ENCODE assay signal across 29 cellular contexts in genomic region chr20:59743308-59743707, GRCh38.
DNase-seq lines count a peak whose midpoint lies in the region; ATAC-seq and TF ChIP-seq lines count a peak whose summit lies in the region.
"Had no signal": no experiment of that assay in that cellular context is flagged by ENCODE, and none has a peak within 500 bp of the region (broad histone marks: within the 10 kb centered on the region; RNA-seq: fewer than 3 reads in every experiment).

No MANE protein-coding gene starts in this region.

- peak overlapping the region; percentile 48 for H4K8ac ChIP-seq in neuronal stem cell (ENCODE audit: low read depth, low read length)

- no CpG with 5 or more reads among the region's 9 CpGs for WGBS in neuronal stem cell (ENCODE audit: extremely low coverage in 2 of 2, insufficient read length in 2 of 2, insufficient replicate concordance in 1 of 2), 2 donors

- peak overlapping the region; percentile 14 for H3K14ac ChIP-seq in neuronal stem cell (ENCODE audit: low read length)

- H3K9me3 ChIP-seq in BLaER1 = no peaks in the 10 kb centered on the region
- peaks cover 0 to 16% (median 6%) of the 10 kb centered on the region in 11 experiments; a peak in 13 of 22 replicates for H3K9me3 ChIP-seq in BLaER1 treated with 17β-estradiol and CSF1 and Interleukin-3, amounts not matched to agents 10 nM and 100 nM (replicated peaks in 1 of 11)
- H3K9me3 ChIP-seq in neuronal stem cell (replicated peaks in 1 of 2; ENCODE audit: control insufficient read depth in 2 of 2, insufficient read depth in 1 of 2, low read depth in 1 of 2, low read length in 2 of 2) = peaks cover 0 to 5% of the 10 kb centered on the region in 2 donors
- H3K9me3 ChIP-seq: A549, BE2C, Caco-2 had no signal

- no peak overlapping the region for H2AFZ ChIP-seq in neuronal stem cell (ENCODE audit: low read length)

- H3K9ac ChIP-seq in BLaER1 (peak overlapping the region; percentile 39; the same call in 1 of the 2 replicates), neuronal stem cell (ENCODE audit: low read depth, low read length, poor library complexity) (no peak overlapping the region)
- peak overlapping the region in 4 of 11 experiments; percentile 43 to 56 (median 48); a peak in 10 of 22 replicates for H3K9ac ChIP-seq in BLaER1 treated with 17β-estradiol and CSF1 and Interleukin-3, amounts not matched to agents 10 nM and 100 nM

- H3K27me3 Mint-ChIP-seq in natural killer cell (ENCODE audit: low read depth in 2 of 2) = peaks cover 0 to 4% of the 10 kb centered on the region in 2 donors
- H3K27me3 Mint-ChIP-seq: B cell; CD4-positive, CD25-positive, alpha-beta regulatory T cell had no signal

- no peaks in the 10 kb centered on the region for H3K9me3 Mint-ChIP-seq in natural killer cell
- H3K9me3 Mint-ChIP-seq: CD4-positive, alpha-beta T cell; CD4-positive, CD25-positive, alpha-beta regulatory T cell; CD8-positive, alpha-beta T cell had no signal

- ATAC-seq in natural killer cell = no peak
- ATAC-seq: CD8-positive, alpha-beta T cell had no signal

- H3K4me2 ChIP-seq in BLaER1 = peak overlapping the region; percentile 89
- H3K4me2 ChIP-seq in BLaER1 treated with 17β-estradiol and CSF1 and Interleukin-3, amounts not matched to agents 10 nM and 100 nM = peak overlapping the region in 9 of 11 experiments; percentile 72 to 93 (median 74); a peak in 18 of 22 replicates
- no peak overlapping the region for H3K4me2 ChIP-seq in neuronal stem cell (ENCODE audit: insufficient read depth, low read length, poor library complexity, severe bottlenecking)
- H3K4me2 ChIP-seq: A549 had no signal

- H2AK5ac ChIP-seq in neuronal stem cell (ENCODE audit: low read depth, low read length) = peak overlapping the region; percentile 6

- no peaks in the 10 kb centered on the region for H3K79me1 ChIP-seq in neuronal stem cell (ENCODE audit: low read depth, low read length)

- H3K4me3 Mint-ChIP-seq in natural killer cell = no peak overlapping the region
- H3K4me3 Mint-ChIP-seq: B cell; CD4-positive, alpha-beta memory T cell; CD4-positive, alpha-beta T cell; CD4-positive, CD25-positive, alpha-beta regulatory T cell; CD8-positive, alpha-beta memory T cell; CD8-positive, alpha-beta T cell had no signal

- H3K4me3 ChIP-seq in BLaER1 = 0 out of 2 replicates have a peak overlapping the region, but pooled peaks have one; percentile 1
- H3K4me3 ChIP-seq in BLaER1 treated with 17β-estradiol and CSF1 and Interleukin-3, amounts not matched to agents 10 nM and 100 nM = no peak overlapping the region
- no peak overlapping the region for H3K4me3 ChIP-seq in neuronal stem cell (ENCODE audit: low read length in 2 of 2)
- H3K4me3 ChIP-seq: A549 had no signal

- H3K23ac ChIP-seq in neuronal stem cell (ENCODE audit: low read depth, low read length, poor library complexity) = no peak overlapping the region

- H3K18ac ChIP-seq in neuronal stem cell (ENCODE audit: low read length) = peak overlapping the region; percentile 80

- peaks cover 100% of the 10 kb centered on the region for H4K20me1 ChIP-seq in BLaER1
- peaks cover 0 to 100% (median 29%) of the 10 kb centered on the region in 11 experiments; a peak in 13 of 22 replicates for H4K20me1 ChIP-seq in BLaER1 treated with 17β-estradiol and CSF1 and Interleukin-3, amounts not matched to agents 10 nM and 100 nM

- no peak for DNase-seq in neuronal stem cell (ENCODE audit: low spot score)
- peak; percentile 52 for DNase-seq in posterior vena cava (ENCODE audit: low spot score)
- no peak for DNase-seq in NCI-H1694 (lab: John Stamatoyannopoulos, UW)
- no peak for DNase-seq in Ammon's horn (ENCODE audit: low spot score)
- DNase-seq in natural killer cell = no peak
- DNase-seq in medulla oblongata (ENCODE audit: extremely low spot score) = no peak
- DNase-seq: ACHN; AML-193; BE2C; CD4-positive, alpha-beta memory T cell; CD4-positive, alpha-beta T cell; CD4-positive, CD25-positive, alpha-beta regulatory T cell; CD8-positive, alpha-beta memory T cell; CD8-positive, alpha-beta T cell; COR-L47; DMS 273 treated with DMSO at 0.1 percent for 48 hours; DMS153; DMS79; DMS79 treated with DMSO at 0.1 percent for 48 hours; DND-41; EL had no signal

- H2BK120ac ChIP-seq in neuronal stem cell (ENCODE audit: low read depth, low read length) = no peak overlapping the region

- H3K27ac ChIP-seq in BLaER1 (peak overlapping the region; percentile 60), neuronal stem cell (replicated peaks; ENCODE audit: low read length) (no peak overlapping the region)
- peak overlapping the region in 8 of 11 experiments; percentile 10 to 64 (median 54); a peak in 13 of 22 replicates for H3K27ac ChIP-seq in BLaER1 treated with 17β-estradiol and CSF1 and Interleukin-3, amounts not matched to agents 10 nM and 100 nM
- H3K27ac ChIP-seq: 22Rv1, A549, C4-2B had no signal

- peaks cover 100% of the 10 kb centered on the region for H3K4me1 ChIP-seq in BLaER1
- H3K4me1 ChIP-seq in BLaER1 treated with 17β-estradiol and CSF1 and Interleukin-3, amounts not matched to agents 10 nM and 100 nM = peaks cover 9 to 100% (median 90%) of the 10 kb centered on the region in 10 experiments; a peak in 19 of 20 replicates
- H3K4me1 ChIP-seq in neuronal stem cell (ENCODE audit: control insufficient read depth in 2 of 2, insufficient read depth in 1 of 2, low read depth in 1 of 2, low read length in 2 of 2) = no peaks in the 10 kb centered on the region
- H3K4me1 ChIP-seq: A549, BE2C, Caco-2 had no signal

- no peak overlapping the region for H2BK15ac ChIP-seq in neuronal stem cell (ENCODE audit: low read length)

- H3K36me3 ChIP-seq in BLaER1 = peaks cover 100% of the 10 kb centered on the region
- H3K36me3 ChIP-seq in BLaER1 treated with 17β-estradiol and CSF1 and Interleukin-3, amounts not matched to agents 10 nM and 100 nM = peaks cover 0 to 97% (median 57%) of the 10 kb centered on the region in 11 experiments; a peak in 17 of 22 replicates
- H3K36me3 ChIP-seq in neuronal stem cell (replicated peaks in 1 of 2; ENCODE audit: control insufficient read depth in 2 of 2, insufficient read depth in 2 of 2, low read length in 2 of 2) = no peaks in the 10 kb centered on the region
- H3K36me3 ChIP-seq: BE2C had no signal

- no peak overlapping the region for H2BK12ac ChIP-seq in neuronal stem cell (ENCODE audit: low read length)

- no peak overlapping the region for H4K91ac ChIP-seq in neuronal stem cell (ENCODE audit: low read depth, low read length, poor library complexity)

- no peak overlapping the region for H3K27ac Mint-ChIP-seq in natural killer cell
- H3K27ac Mint-ChIP-seq: B cell; CD14-positive monocyte; CD4-positive, alpha-beta memory T cell; CD4-positive, alpha-beta T cell; CD4-positive, CD25-positive, alpha-beta regulatory T cell; CD8-positive, alpha-beta memory T cell; CD8-positive, alpha-beta T cell had no signal

- no peaks in the 10 kb centered on the region for H3K4me1 Mint-ChIP-seq in natural killer cell
- H3K4me1 Mint-ChIP-seq: B cell; CD14-positive monocyte; CD4-positive, CD25-positive, alpha-beta regulatory T cell; CD8-positive, alpha-beta memory T cell had no signal

- no peak overlapping the region for H2BK5ac ChIP-seq in neuronal stem cell (ENCODE audit: low read length)

- no peaks in the 10 kb centered on the region for H3K36me3 Mint-ChIP-seq in natural killer cell
- H3K36me3 Mint-ChIP-seq: CD4-positive, alpha-beta memory T cell; CD4-positive, CD25-positive, alpha-beta regulatory T cell; CD8-positive, alpha-beta memory T cell; CD8-positive, alpha-beta T cell had no signal

- H3K4ac ChIP-seq in neuronal stem cell (ENCODE audit: low read length) = peak overlapping the region; percentile 90

- intact Hi-C loops in posterior vena cava (cut with DNase I) (no loop called here), natural killer cell (cut with micrococcal nuclease) (no loop called here)

- TF ChIP-seq CTCF in natural killer cell (IDR thresholded peaks at IDR 0.05) = no peak

- H3K27me3 ChIP-seq in BLaER1 (no peaks in the 10 kb centered on the region), neuronal stem cell (ENCODE audit: control insufficient read depth in 3 of 3, insufficient read depth in 3 of 3, low read depth in 1 of 3, low read length in 3 of 3) (peaks cover 0 to 20% (median 0%) of the 10 kb centered on the region in 3 experiments)
- peaks cover 0 to 77% (median 0%) of the 10 kb centered on the region in 11 experiments; a peak in 4 of 22 replicates for H3K27me3 ChIP-seq in BLaER1 treated with 17β-estradiol and CSF1 and Interleukin-3, amounts not matched to agents 10 nM and 100 nM
